28 cellular contexts compared by ENCODE assay signal in genomic region chr12:129296636-129297035, GRCh38.
"Had no signal": no experiment of that assay in that cellular context is flagged by ENCODE, and none has a peak within 500 bp of the region (broad histone marks: within the 10 kb centered on the region; RNA-seq: fewer than 3 reads in every experiment).

No MANE protein-coding gene starts in this region.

- H3K4me3 Mint-ChIP-seq: natural killer cell treated with Interleukin-12 subunit alpha and Interleukin-12 subunit beta and Interleukin-15 and Interleukin-18, amount 100 ng/mL, for 72 hours; nephron progenitor cell; neural crest cell; stimulated activated effector memory CD8-positive, alpha-beta T cell treated with anti-CD3 and anti-CD28 coated beads, Interleukin-12 subunit alpha, Interleukin-12 subunit beta, amount 100 ng/mL, for 72 hours; stimulated activated naive B cell treated with anti-CD40 and anti-IgM and Interleukin-4, amounts not matched to agents 10 μg/mL and 1 μg/mL and 100 μg/mL, for 72 hours; stimulated activated naive CD8-positive, alpha-beta T cell treated with anti-CD3 and anti-CD28 coated beads, Interleukin-15, Interleukin-2, amounts not matched to agents 100 ng/mL and 50 ng/mL, for 24 hours had no signal

- H3K4me1 Mint-ChIP-seq: nephron progenitor cell; neural crest cell; stimulated activated effector memory CD8-positive, alpha-beta T cell treated with anti-CD3 and anti-CD28 coated beads, Interleukin-12 subunit alpha, Interleukin-12 subunit beta, amount 100 ng/mL, for 72 hours; stimulated activated naive B cell treated with anti-CD40 and anti-IgM and Interleukin-4, amounts not matched to agents 10 μg/mL and 1 μg/mL and 100 μg/mL, for 72 hours had no signal

- H3K27ac ChIP-seq: neutrophil, ovary, parathyroid adenoma, psoas muscle, right lobe of liver, sigmoid colon, stomach, thoracic aorta, thyroid gland, tibial nerve, upper lobe of left lung, vagina had no signal

- H3K36me3 ChIP-seq: neutrophil, ovary, right lobe of liver, sigmoid colon, stomach, thoracic aorta, thyroid gland, tibial nerve, upper lobe of left lung, vagina had no signal

- ATAC-seq: natural killer cell treated with Interleukin-12 subunit alpha and Interleukin-12 subunit beta and Interleukin-15 and Interleukin-18, amount 100 ng/mL, for 72 hours; psoas muscle; right cardiac atrium; stimulated activated naive B cell treated with anti-CD40 and anti-IgM and Interleukin-4, amounts not matched to agents 10 μg/mL and 1 μg/mL and 100 μg/mL, for 72 hours had no signal

- H3K4me1 ChIP-seq: parathyroid adenoma, psoas muscle, right lobe of liver, sigmoid colon, stomach, thyroid gland, tibial nerve, upper lobe of left lung, vagina had no signal

- H3K27ac Mint-ChIP-seq: natural killer cell treated with Interleukin-12 subunit alpha and Interleukin-12 subunit beta and Interleukin-15 and Interleukin-18, amount 100 ng/mL, for 72 hours; nephron progenitor cell; progenitor cell of endocrine pancreas; stimulated activated effector memory CD8-positive, alpha-beta T cell treated with anti-CD3 and anti-CD28 coated beads, Interleukin-12 subunit alpha, Interleukin-12 subunit beta, amount 100 ng/mL, for 72 hours; stimulated activated naive B cell treated with anti-CD40 and anti-IgM and Interleukin-4, amounts not matched to agents 10 μg/mL and 1 μg/mL and 100 μg/mL, for 72 hours; stimulated activated naive CD8-positive, alpha-beta T cell treated with anti-CD3 and anti-CD28 coated beads, Interleukin-15, Interleukin-2, amounts not matched to agents 100 ng/mL and 50 ng/mL, for 24 hours had no signal

- H3K36me3 Mint-ChIP-seq: natural killer cell treated with Interleukin-12 subunit alpha and Interleukin-12 subunit beta and Interleukin-15 and Interleukin-18, amount 100 ng/mL, for 72 hours; stimulated activated effector memory CD8-positive, alpha-beta T cell treated with anti-CD3 and anti-CD28 coated beads, Interleukin-12 subunit alpha, Interleukin-12 subunit beta, amount 100 ng/mL, for 72 hours had no signal

- H3K9ac ChIP-seq: parathyroid adenoma had no signal

- H3K4me3 ChIP-seq: ovary, psoas muscle, right lobe of liver, sigmoid colon, stomach, thoracic aorta, thyroid gland, tibial nerve, upper lobe of left lung, vagina had no signal

- H3K27me3 Mint-ChIP-seq: stimulated activated naive B cell treated with anti-CD40 and anti-IgM and Interleukin-4, amounts not matched to agents 10 μg/mL and 1 μg/mL and 100 μg/mL, for 72 hours; stimulated activated naive CD8-positive, alpha-beta T cell treated with anti-CD3 and anti-CD28 coated beads, Interleukin-15, Interleukin-2, amounts not matched to agents 100 ng/mL and 50 ng/mL, for 24 hours had no signal

- H3K27me3 ChIP-seq: neutrophil, ovary, right lobe of liver, sigmoid colon, stomach, thyroid gland, tibial nerve, upper lobe of left lung, vagina had no signal

- H3K9me3 ChIP-seq: neutrophil, ovary, psoas muscle, right lobe of liver, thoracic aorta, thyroid gland, upper lobe of left lung, vagina had no signal

- H3K9me3 Mint-ChIP-seq: nephron progenitor cell; neural crest cell; stimulated activated effector memory CD8-positive, alpha-beta T cell treated with anti-CD3 and anti-CD28 coated beads, Interleukin-12 subunit alpha, Interleukin-12 subunit beta, amount 100 ng/mL, for 72 hours had no signal

- DNase-seq: nephron progenitor cell; ovary; posterior cingulate gyrus; psoas muscle; right cardiac atrium; right lobe of liver; sigmoid colon; small intestine; stimulated activated CD4-positive, alpha-beta T cell treated with anti-CD3 and anti-CD28 coated beads, Interleukin-15, amount 100 ng/mL, for 24 hours; stimulated activated CD4-positive, alpha-beta T cell treated with anti-CD3 and anti-CD28 coated beads, Interleukin-2, amount 100 ng/mL, for 24 hours; stimulated activated CD4-positive, alpha-beta T cell treated with anti-CD3 and anti-CD28 coated beads, Interleukin-2, amount 100 ng/mL, for 48 hours; stimulated activated CD4-positive, alpha-beta T cell treated with anti-CD3 and anti-CD28 coated beads, Interleukin-4, amount 100 ng/mL, for 24 hours; stimulated activated naive B cell treated with anti-CD40 and anti-IgM and Interleukin-4, amounts not matched to agents 10 μg/mL and 1 μg/mL and 100 μg/mL, for 72 hours; stimulated activated naive CD4-positive, alpha-beta T cell treated with Interleukin-2 at 50 U/mL for 16 hours; stomach; thyroid gland; trophoblast cell; upper lobe of left lung had no signal
